Comparison of ENCODE assay signal across 1 cellular context in genomic region chr20:5731753-5732366, GRCh38.
TF ChIP-seq lines count a peak whose summit lies in the region.

No MANE protein-coding gene starts in this region.

TF ChIP-seq in HepG2, 621 proteins besides CTCF, POLR2A, EP300 and RAD21 (continued from another document):
- no peak for TF ChIP-seq SNAPC4 (CRISPR knock-in tag; IDR thresholded peaks at IDR 0.05)
- TF ChIP-seq RFX5 (IDR thresholded peaks at IDR 0.05; ENCODE audit: low read depth, low read length) = no peak
- TF ChIP-seq SP4 (CRISPR knock-in tag; IDR thresholded peaks at IDR 0.05) = no peak
- no peak for TF ChIP-seq CC2D1A (CRISPR knock-in tag; IDR thresholded peaks at IDR 0.05)
